8 cellular contexts compared by ENCODE assay signal in the genomic region with DNA sequence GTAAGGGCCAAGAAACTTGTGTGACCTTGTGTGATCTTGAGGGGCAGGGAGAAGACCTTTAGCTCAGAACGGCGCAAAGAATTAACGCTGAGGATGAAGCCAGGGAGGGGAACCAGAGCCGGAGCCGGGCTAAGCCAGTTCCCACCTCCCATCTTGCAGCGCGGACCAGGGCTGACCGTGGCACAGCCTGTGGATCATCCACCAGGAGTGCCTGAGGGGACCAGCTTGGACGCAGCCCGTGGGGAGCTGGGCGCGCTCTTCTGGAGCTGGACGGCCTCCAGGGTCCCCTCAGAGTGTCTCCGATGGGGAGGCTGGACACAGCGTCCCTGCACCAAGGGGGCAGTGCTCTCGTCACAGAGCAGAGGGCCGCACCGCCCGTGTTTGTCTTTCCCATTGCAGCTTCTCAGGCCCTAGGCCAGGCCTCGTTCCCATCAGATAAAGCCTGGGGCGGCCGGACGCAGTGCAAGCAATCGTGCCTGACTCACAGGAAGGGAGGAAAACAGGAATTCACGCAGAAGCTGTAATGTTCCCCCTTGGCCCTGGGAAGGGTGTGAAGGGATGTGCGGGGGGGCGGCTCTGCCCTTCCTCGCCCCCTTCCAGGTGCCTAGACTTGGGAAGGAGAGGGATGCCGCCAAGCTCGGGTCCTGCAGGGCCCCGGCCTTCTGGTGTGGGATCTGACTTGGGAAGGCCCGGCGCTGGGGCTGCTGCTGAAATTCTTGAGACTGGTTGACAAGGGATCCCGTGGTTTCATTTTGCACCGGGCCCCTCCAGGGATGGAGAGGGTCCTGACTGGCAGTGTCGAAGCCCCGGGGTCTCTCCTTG.
DNase-seq lines count a peak whose midpoint lies in the region; ATAC-seq and TF ChIP-seq lines count a peak whose summit lies in the region.
"Not testable (repeated sequence)": the region's sequence is repeated elsewhere in the genome, so short reads cannot be mapped to it uniquely, and the experiment has no call there.

No MANE protein-coding gene starts in this region.

- not testable (repeated sequence) for BruUV-seq in mammary epithelial cell (replicated peaks; lab: Mats Ljungman, UMichigan)

- H4K20me1 ChIP-seq in mammary epithelial cell (ENCODE audit: insufficient read depth, low read length): not testable (repeated sequence)

- not testable (repeated sequence) for H3K4me2 ChIP-seq in mammary epithelial cell (ENCODE audit: insufficient read depth, low read depth, low read length)

- WGBS in mammary epithelial cell (ENCODE audit: low coverage, missing lambda C conversion rate): 62% methylated on average over 16 of the region's 37 CpGs
- WGBS in urinary bladder: 19% methylated on average over 32 of the region's 37 CpGs

- H3K4me1 ChIP-seq in SJSA1 (replicated peaks) (peaks cover 22% of the 10 kb centered on the region), mammary epithelial cell (ENCODE audit: insufficient read depth, low read length) (peaks cover 25% of the 10 kb centered on the region)
- H3K4me1 ChIP-seq in mucosa of descending colon (ENCODE audit: low read depth); gastrocnemius medialis; urinary bladder (ENCODE audit: insufficient read depth): not testable (repeated sequence)

- peak overlapping the region; percentile 26 for H2AFZ ChIP-seq in mammary epithelial cell (ENCODE audit: low read depth, low read length)

- DNase-seq in ELR (ENCODE audit: low read depth) (peak; percentile 34), SJSA1 (ENCODE audit: low read depth in 1 of 2, low spot score in 2 of 2) (peak in 1 of 2 experiments; percentile 44), fibroblast of the aortic adventitia (ENCODE audit: low read depth) (peak; percentile 62), islet precursor cell (peak; percentile 52)
- not testable (repeated sequence) for DNase-seq in mammary epithelial cell, mucosa of descending colon, gastrocnemius medialis

- TF ChIP-seq POLR2A in gastrocnemius medialis (IDR thresholded peaks at IDR 0.05): not testable (repeated sequence)

- dilution Hi-C loops in mammary epithelial cell (cut with HindIII; ENCODE audit: low sequenced_read_pairs): not testable (repeated sequence)

- TF ChIP-seq CTCF in mammary epithelial cell (conservative IDR thresholded peaks at IDR 0.05 in 1 of 2, IDR thresholded peaks at IDR 0.05 in 1 of 2; ENCODE audit: extremely low read depth in 1 of 2, insufficient read depth in 1 of 2, low read depth in 1 of 2, low read length in 2 of 2); fibroblast of the aortic adventitia (IDR thresholded peaks at IDR 0.05; ENCODE audit: insufficient read depth, low read length); mucosa of descending colon (IDR thresholded peaks at IDR 0.05); gastrocnemius medialis (IDR thresholded peaks at IDR 0.05 in 4 of 5, conservative IDR thresholded peaks at IDR 0.05 in 1 of 5): not testable (repeated sequence)

- CTCF ChIA-PET in mammary epithelial cell (lab: Charles Lee; ENCODE audit: low non-redundant PET): not testable (repeated sequence)

- H3K27ac ChIP-seq in SJSA1: peak overlapping the region; percentile 73
- peak overlapping the region; percentile 29 for H3K27ac ChIP-seq in mammary epithelial cell (ENCODE audit: insufficient read depth, low read depth, low read length)
- H3K27ac ChIP-seq in gastrocnemius medialis: peak overlapping the region in 2 of 4 donors; percentile 10 to 52
- H3K27ac ChIP-seq in urinary bladder (ENCODE audit: low read depth): peak overlapping the region; percentile 73

- peak; percentile 48 for ATAC-seq in mucosa of descending colon
- peak; percentile 31 to 34 for ATAC-seq in gastrocnemius medialis

- intact Hi-C loops in mammary epithelial cell (cut with micrococcal nuclease); mucosa of descending colon (cut with DNase I, micrococcal nuclease); gastrocnemius medialis (cut with DNase I; ENCODE audit: low total_unique reads): not testable (repeated sequence)

- not testable (repeated sequence) for H3K36me3 ChIP-seq in SJSA1; mammary epithelial cell (ENCODE audit: insufficient read depth, low read length); mucosa of descending colon (ENCODE audit: low read depth); gastrocnemius medialis; urinary bladder (ENCODE audit: insufficient read depth)

- not testable (repeated sequence) for H3K27me3 ChIP-seq in SJSA1 (replicated peaks); mammary epithelial cell (ENCODE audit: insufficient read depth, low read length); gastrocnemius medialis

- not testable (repeated sequence) for H3K79me2 ChIP-seq in mammary epithelial cell (ENCODE audit: insufficient read depth, low read length)

- in situ Hi-C loops in mammary epithelial cell (cut with MboI; ENCODE audit: low sequenced_read_pairs in 2 of 2); gastrocnemius medialis (cut with MboI; ENCODE audit: low sequenced_read_pairs in 4 of 4): not testable (repeated sequence)

- not testable (repeated sequence) for H3K4me3 ChIP-seq in SJSA1; mammary epithelial cell (replicated peaks in 1 of 3; ENCODE audit: insufficient read depth in 1 of 3, low read depth in 2 of 3, low read length in 3 of 3); fibroblast of the aortic adventitia (ENCODE audit: low read depth, low read length); mucosa of descending colon; gastrocnemius medialis; urinary bladder (ENCODE audit: low read depth, low read length)

- H3K9ac ChIP-seq in mammary epithelial cell (ENCODE audit: insufficient read depth, low read length): not testable (repeated sequence)

- not testable (repeated sequence) for H3K9me3 ChIP-seq in SJSA1 (replicated peaks); mammary epithelial cell (replicated peaks; ENCODE audit: insufficient read depth, low read length); mucosa of descending colon; gastrocnemius medialis
